18 cellular contexts compared by ENCODE assay signal in the genomic region with DNA sequence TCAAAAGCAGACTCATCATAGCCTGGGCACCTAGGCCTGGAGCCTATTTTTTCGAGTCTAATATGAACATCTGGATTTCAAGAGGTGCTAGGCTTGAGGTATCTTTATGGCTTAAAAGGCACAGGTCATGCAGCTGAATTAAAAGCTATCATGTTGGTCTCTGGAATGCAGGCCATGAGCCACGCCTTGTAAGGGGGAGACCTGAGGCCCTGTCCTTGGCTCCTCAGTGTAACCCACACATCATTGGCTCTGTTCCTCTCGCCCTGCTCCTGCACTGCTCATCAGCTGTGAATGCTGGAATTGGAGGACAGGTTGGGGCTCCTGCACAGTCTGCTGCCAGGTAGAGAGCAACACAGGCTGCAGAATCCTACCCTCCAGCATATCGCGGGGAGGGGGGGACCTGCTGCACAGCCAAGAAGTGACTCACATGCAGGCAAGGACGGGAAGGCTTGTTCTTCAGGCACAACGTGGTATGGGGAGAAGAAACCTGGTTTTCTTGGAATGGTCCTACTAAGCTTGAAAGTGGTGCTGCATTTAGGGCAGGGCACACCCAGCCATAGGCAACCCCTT.
"Had no signal": no experiment of that assay in that cellular context is flagged by ENCODE, and none has a peak within 500 bp of the region (broad histone marks: within the 10 kb centered on the region; RNA-seq: fewer than 3 reads in every experiment).

No MANE protein-coding gene starts in this region.

- DNase-seq: activated CD4-positive, alpha-beta T cell treated with anti-CD3 and anti-CD28 coated beads, Interleukin-2, amount 50 U/mL, for 1 hour; activated gamma-delta T cell; esophagus squamous epithelium; foreskin fibroblast; glutamatergic neuron; hippocampal formation; nephron progenitor cell; occipital lobe; stimulated activated naive CD4-positive, alpha-beta T cell; T-helper 1 cell; T1000; tibial artery had no signal

- H3K4me3 Mint-ChIP-seq: activated naive CD4-positive, alpha-beta T cell treated with anti-CD3 and anti-CD28 coated beads, Interleukin-2, amount 50 U/mL, for 24 hours; nephron progenitor cell had no signal

- H3K4me3 ChIP-seq: breast epithelium, coronary artery, esophagus squamous epithelium, lung, tibial artery had no signal

- H3K27ac ChIP-seq: breast epithelium, coronary artery, esophagus squamous epithelium, tibial artery had no signal

- H3K9me3 Mint-ChIP-seq: activated naive CD4-positive, alpha-beta T cell treated with anti-CD3 and anti-CD28 coated beads, Interleukin-2, amount 50 U/mL, for 24 hours; nephron progenitor cell had no signal

- H3K27ac Mint-ChIP-seq: activated naive CD4-positive, alpha-beta T cell treated with anti-CD3 and anti-CD28 coated beads, Interleukin-2, amount 50 U/mL, for 24 hours had no signal

- H3K27me3 ChIP-seq: breast epithelium, esophagus squamous epithelium, tibial artery had no signal

- H3K4me1 ChIP-seq: tibial artery had no signal

- H3K27me3 Mint-ChIP-seq: activated naive CD4-positive, alpha-beta T cell treated with anti-CD3 and anti-CD28 coated beads, Interleukin-2, amount 50 U/mL, for 24 hours had no signal

- H3K9me3 ChIP-seq: breast epithelium, esophagus squamous epithelium had no signal

- H3K36me3 ChIP-seq: breast epithelium had no signal

- ATAC-seq: activated CD4-positive, CD25-positive, alpha-beta regulatory T cell treated with anti-CD3 and anti-CD28 coated beads, Interleukin-2, amount 50 U/mL, for 24 hours; left lobe of liver had no signal
